In the genomic region with DNA sequence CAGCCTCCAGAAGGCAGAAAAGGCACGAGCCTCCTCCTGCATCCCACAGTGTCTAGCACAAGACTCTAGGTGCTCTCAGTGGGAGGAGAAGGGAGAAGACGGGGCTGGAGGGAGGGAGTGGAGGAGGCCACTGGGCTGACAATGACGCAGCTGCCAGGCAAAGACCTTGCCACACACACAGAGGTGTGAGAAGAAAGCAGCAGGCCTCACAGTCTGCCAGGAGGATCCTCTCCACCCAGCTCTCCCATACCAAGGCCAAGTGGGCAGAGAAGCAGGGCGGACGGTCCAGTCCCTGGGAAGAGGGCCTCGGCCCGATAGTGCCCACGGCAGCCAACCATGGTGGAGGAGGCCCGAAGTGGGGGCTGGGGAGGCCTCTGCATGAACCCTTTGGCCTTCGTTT, we compare ENCODE assay signal across 13 cellular contexts.
DNase-seq lines count a peak whose midpoint lies in the region; ATAC-seq and TF ChIP-seq lines count a peak whose summit lies in the region.
"Had no signal": no experiment of that assay in that cellular context is flagged by ENCODE, and none has a peak within 500 bp of the region (broad histone marks: within the 10 kb centered on the region; RNA-seq: fewer than 3 reads in every experiment).

No MANE protein-coding gene starts in this region.

- H3K27ac Mint-ChIP-seq in T-helper 17 cell: peak overlapping the region; percentile 65
- no peak overlapping the region for H3K27ac Mint-ChIP-seq in MCF 10A (ENCODE audit: low read depth, unreplicated experiment)
- H3K27ac Mint-ChIP-seq: activated T-helper 2 cell treated with anti-CD3 and anti-CD28 coated beads, Interferon-gamma antibody, Interleukin-2, Interleukin-4, amounts not matched to agents 10 μg/mL and 5 μg/mL and 100 μg/mL, durations not matched to agents 14 hours and 24 hours and 36 hours had no signal

- H3K27me3 ChIP-seq in A673 (replicated peaks; ENCODE audit: insufficient read depth, low read depth, low read length, poor library complexity): no peaks in the 10 kb centered on the region
- H3K27me3 ChIP-seq in heart left ventricle: no peaks in the 10 kb centered on the region
- H3K27me3 ChIP-seq: breast epithelium, upper lobe of left lung had no signal

- no peak for TF ChIP-seq CTCF in A673 (conservative IDR thresholded peaks at IDR 0.05; ENCODE audit: low read depth, low read length)
- no peak for TF ChIP-seq CTCF in heart left ventricle (IDR thresholded peaks at IDR 0.05)
- TF ChIP-seq CTCF in MCF 10A (IDR thresholded peaks at IDR 0.05; ENCODE audit: unreplicated experiment): no peak

- H3K9me3 ChIP-seq in A673 (ENCODE audit: low read depth, low read length, poor library complexity, severe bottlenecking) (no peaks in the 10 kb centered on the region), T-helper 17 cell (ENCODE audit: control insufficient read depth, low read length, poor library complexity, severe bottlenecking) (no peaks in the 10 kb centered on the region), heart left ventricle (no peaks in the 10 kb centered on the region)
- H3K9me3 ChIP-seq: breast epithelium, upper lobe of left lung had no signal

- no peaks in the 10 kb centered on the region for H3K9me3 Mint-ChIP-seq in MCF 10A (ENCODE audit: unreplicated experiment)
- H3K9me3 Mint-ChIP-seq: activated T-helper 2 cell treated with anti-CD3 and anti-CD28 coated beads, Interferon-gamma antibody, Interleukin-2, Interleukin-4, amounts not matched to agents 10 μg/mL and 5 μg/mL and 100 μg/mL, durations not matched to agents 14 hours and 24 hours and 36 hours; stimulated activated naive CD8-positive, alpha-beta T cell treated with anti-CD3 and anti-CD28 coated beads, Interleukin-15, amount 100 ng/mL, for 72 hours had no signal

- DNase-seq in A673 (ENCODE audit: low spot score) (no peak), T-helper 17 cell (no peak), heart left ventricle (peak in 3 of 5 donors; percentile 30 to 73 (median 44)), occipital lobe (lab: John Stamatoyannopoulos, UW) (peak; percentile 19), DMS114 treated with DMSO at 0.1 percent for 48 hours (lab: John Stamatoyannopoulos, UW; ENCODE audit: unreplicated experiment) (no peak), GDM1 (lab: John Stamatoyannopoulos, UW) (no peak), MCF 10A (ENCODE audit: unreplicated experiment) (no peak), mucosa of gallbladder (ENCODE audit: low spot score) (no peak)
- DNase-seq: NCI-H1694; stimulated activated naive CD8-positive, alpha-beta T cell treated with anti-CD3 and anti-CD28 coated beads, Interleukin-15, amount 100 ng/mL, for 72 hours; upper lobe of left lung had no signal

- POLR2A ChIA-PET in A673 (lab: Charles Lee; ENCODE audit: low non-redundant PET): no interaction called here
- POLR2A ChIA-PET in MCF 10A (lab: Yijun Ruan, JAX): interaction anchor here (0.6 kb wide), 1 partner anchor 49 kb away, joined by 3 read pairs; no protein-coding TSS in a partner anchor

- ATAC-seq in T-helper 17 cell (no peak), heart left ventricle (peak in 2 of 4 donors; percentile 41 to 43)
- ATAC-seq: stimulated activated naive CD8-positive, alpha-beta T cell treated with anti-CD3 and anti-CD28 coated beads, Interleukin-15, amount 100 ng/mL, for 72 hours had no signal

- no peak overlapping the region for H3K4me3 ChIP-seq in A673 (ENCODE audit: low read depth, low read length, poor library complexity, severe bottlenecking)
- H3K4me3 ChIP-seq in heart left ventricle: no peak overlapping the region
- H3K4me3 ChIP-seq: breast epithelium, upper lobe of left lung had no signal

- H3K27ac ChIP-seq in A673 (ENCODE audit: low read depth, low read length, poor library complexity, severe bottlenecking) (peak overlapping the region; percentile 54), heart left ventricle (peak overlapping the region in 7 of 12 donors; percentile 1 to 53 (median 32))

- CTCF ChIA-PET in A673 (lab: Charles Lee): no interaction called here
- CTCF ChIA-PET in MCF 10A (lab: Yijun Ruan, JAX): interaction anchor here (0.6 kb wide), 1 partner anchor 856 kb away, joined by 3 read pairs; no protein-coding TSS in a partner anchor

- H3K27me3 Mint-ChIP-seq in T-helper 17 cell (no peaks in the 10 kb centered on the region), MCF 10A (ENCODE audit: insufficient read depth, unreplicated experiment) (no peaks in the 10 kb centered on the region)
- H3K27me3 Mint-ChIP-seq: stimulated activated naive CD8-positive, alpha-beta T cell treated with anti-CD3 and anti-CD28 coated beads, Interleukin-15, amount 100 ng/mL, for 72 hours had no signal

- BruUV-seq in A673 (replicated peaks; lab: Mats Ljungman, UMichigan) (no TSS peak), MCF 10A (replicated peaks; lab: Mats Ljungman, UMichigan) (no TSS peak)

- H3K4me1 Mint-ChIP-seq in T-helper 17 cell (peaks cover 17% of the 10 kb centered on the region), MCF 10A (ENCODE audit: insufficient read depth, unreplicated experiment) (no peaks in the 10 kb centered on the region)

- no peaks in the 10 kb centered on the region for H3K4me1 ChIP-seq in A673 (ENCODE audit: insufficient read depth, low read length, poor library complexity, severe bottlenecking)
- H3K4me1 ChIP-seq in heart left ventricle: peaks cover 10 to 76% (median 54%) of the 10 kb centered on the region in 12 donors
- H3K4me1 ChIP-seq: breast epithelium had no signal

- intact Hi-C loops in A673 (cut with micrococcal nuclease; ENCODE audit: unreplicated experiment) (no loop called here), heart left ventricle (cut with DNase I) (loop anchor here in 1 of 10 donors (10.0 kb wide), 1 partner anchor 114 kb away; no protein-coding TSS in a partner anchor), MCF 10A (cut with micrococcal nuclease) (no loop called here)

- TF ChIP-seq POLR2A in heart left ventricle (IDR thresholded peaks at IDR 0.05): no peak

- H3K36me3 Mint-ChIP-seq in T-helper 17 cell (ENCODE audit: low read depth) (peaks cover 6% of the 10 kb centered on the region), MCF 10A (ENCODE audit: insufficient read depth, unreplicated experiment) (peaks cover 41% of the 10 kb centered on the region)

- WGBS in heart left ventricle, 4 donors: 63 to 78% (median 71%) methylated on average over 10 of the region's 10 CpGs

- H3K36me3 ChIP-seq in A673 (ENCODE audit: insufficient read depth, low read length, poor library complexity, severe bottlenecking) (peaks cover 7% of the 10 kb centered on the region), heart left ventricle (peaks cover 0 to 67% (median 29%) of the 10 kb centered on the region in 9 donors)
- H3K36me3 ChIP-seq: breast epithelium had no signal

- H3K4me3 Mint-ChIP-seq in T-helper 17 cell: no peak overlapping the region
- H3K4me3 Mint-ChIP-seq in MCF 10A (ENCODE audit: unreplicated experiment): no peak overlapping the region
- H3K4me3 Mint-ChIP-seq: stimulated activated naive CD8-positive, alpha-beta T cell treated with anti-CD3 and anti-CD28 coated beads, Interleukin-15, amount 100 ng/mL, for 72 hours had no signal

Comparison
In these comparisons a context has a peak if more than half of its experiments do, and no peak if none do; other contexts are left out.
1. DNase-seq: peak in heart left ventricle (3 of 5) and occipital lobe (single experiment); none in A673 (single experiment), T-helper 17 cell (0 of 3), DMS114 treated with DMSO at 0.1 percent for 48 hours (single experiment), GDM1 (single experiment), MCF 10A (single experiment) and mucosa of gallbladder (single experiment).